In the genomic region with DNA sequence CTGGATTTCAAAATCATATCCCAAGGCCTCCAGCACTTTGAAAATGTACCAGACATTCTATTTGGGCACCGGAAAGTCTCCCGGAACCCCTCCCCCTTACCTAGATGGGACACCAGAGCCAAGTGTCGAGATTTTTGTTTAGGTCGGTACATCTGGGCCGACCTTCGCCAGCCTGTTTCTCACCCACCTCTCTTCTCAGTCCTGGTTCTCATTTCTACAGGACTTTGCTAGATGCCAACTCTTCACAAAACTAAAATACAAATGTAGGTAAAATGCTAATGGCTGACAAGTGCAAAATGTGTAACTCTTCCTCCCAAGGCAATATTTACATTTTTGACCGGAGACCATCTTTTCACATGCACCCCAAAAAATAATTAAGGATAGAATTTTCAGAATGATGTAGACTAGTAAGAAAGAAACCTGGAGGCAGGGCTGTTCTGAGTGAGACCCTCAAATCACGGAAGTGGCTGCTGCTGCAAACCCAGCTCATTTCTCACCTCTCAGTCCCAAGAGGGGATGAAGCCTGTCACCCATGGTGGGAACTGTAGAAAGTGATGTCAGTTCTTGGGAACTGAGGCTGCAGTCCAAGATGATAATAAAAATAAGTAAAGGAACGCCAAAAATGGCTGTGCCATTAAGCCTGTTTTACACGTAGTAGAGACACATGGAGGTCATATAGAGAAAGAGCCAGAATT, we compare ENCODE assay signal across 1 cellular context.
TF ChIP-seq lines count a peak whose summit lies in the region.

No MANE protein-coding gene starts in this region.

TF ChIP-seq in GM12878, 131 proteins besides CTCF, POLR2A, EP300 and RAD21:
- TF ChIP-seq MEF2B (IDR thresholded peaks at IDR 0.05; ENCODE audit: partially characterized antibody, poor library complexity, severe bottlenecking) (peak; percentile 66), JUNB (IDR thresholded peaks at IDR 0.05) (peak; percentile 28; the same call in 1 of the 2 replicates)
